8 cellular contexts compared by ENCODE assay signal in the genomic region with DNA sequence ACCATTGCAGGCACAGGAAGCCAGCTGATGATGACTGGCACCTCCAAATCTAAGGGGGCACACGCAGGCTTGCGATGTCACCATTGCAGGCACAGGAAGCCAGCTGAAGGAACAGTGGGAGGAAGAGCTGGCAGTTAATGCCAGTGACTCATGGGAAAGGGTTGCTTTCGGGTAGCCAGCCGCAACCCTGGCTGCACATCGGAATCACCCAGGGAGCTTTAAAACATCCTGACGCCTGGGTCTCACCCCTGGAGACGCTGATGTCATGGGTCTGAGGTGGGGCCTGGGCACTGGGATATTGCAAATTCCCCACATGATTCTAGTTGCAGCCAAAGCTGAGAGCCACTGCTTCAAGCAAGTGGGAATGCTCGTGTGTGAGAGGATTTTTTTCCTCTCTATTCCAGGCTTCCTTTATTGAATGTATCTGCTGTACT. TPM values are rescaled to one million over a fixed set of nuclear protein-coding genes. Genes with fewer than 3 reads are reported as not detected.
A peak's percentile ranks its signal among the peaks of the same experiment; 100 is the strongest.
DNase-seq lines count a peak whose midpoint lies in the region; ATAC-seq and TF ChIP-seq lines count a peak whose summit lies in the region.

No MANE protein-coding gene starts in this region.

- H2BK120ac ChIP-seq in mesenchymal stem cell (ENCODE audit: low read depth, low read length) = no peak overlapping the region

- peak; percentile 94 for ATAC-seq in aorta (ENCODE audit: low FRiP score)

- H3K4me3 ChIP-seq in cardiac fibroblast (replicated peaks in 1 of 2; ENCODE audit: low read depth in 2 of 2, low read length in 2 of 2) = no peak overlapping the region
- peak overlapping the region in 1 of 2 experiments; percentile 46 for H3K4me3 ChIP-seq in mesenchymal stem cell (ENCODE audit: insufficient read depth in 1 of 2, low read depth in 1 of 2, low read length in 2 of 2)
- no peak overlapping the region for H3K4me3 ChIP-seq in aorta (ENCODE audit: low read length in 2 of 2)

- H3K9me3 ChIP-seq in mesenchymal stem cell (ENCODE audit: control insufficient read depth, low read length) (no peaks in the 10 kb centered on the region), aorta (ENCODE audit: control insufficient read depth, low read length) (no peaks in the 10 kb centered on the region)

- no peak overlapping the region for H3K23ac ChIP-seq in mesenchymal stem cell (ENCODE audit: low read length in 2 of 2)

- H3K4me2 ChIP-seq in mesenchymal stem cell (ENCODE audit: low read length, poor library complexity, severe bottlenecking) = peak overlapping the region; percentile 37

- H3K27ac ChIP-seq in mesenchymal stem cell (ENCODE audit: low read length, poor library complexity, severe bottlenecking) (peak overlapping the region; percentile 75), aorta (ENCODE audit: low read depth in 1 of 2, low read length in 2 of 2) (peak overlapping the region; percentile 43 to 60)

- no peaks in the 10 kb centered on the region for H3K36me3 ChIP-seq in mesenchymal stem cell (ENCODE audit: control insufficient read depth in 1 of 2, insufficient read depth in 2 of 2, low read depth in 1 of 2, low read length in 2 of 2)
- no peaks in the 10 kb centered on the region for H3K36me3 ChIP-seq in aorta (ENCODE audit: control insufficient read depth in 1 of 2, insufficient read depth in 2 of 2, low read length in 1 of 2)

- H2BK12ac ChIP-seq in mesenchymal stem cell (ENCODE audit: low read length in 2 of 2) = peak overlapping the region in 1 of 2 experiments; percentile 73

- H3K18ac ChIP-seq in mesenchymal stem cell (ENCODE audit: low read depth in 1 of 2, low read length in 2 of 2) = peak overlapping the region in 1 of 2 experiments; percentile 47

- H2AFZ ChIP-seq in mesenchymal stem cell (ENCODE audit: low read depth, low read length) = no peak overlapping the region

- TF ChIP-seq CTCF in cardiac fibroblast (IDR thresholded peaks at IDR 0.05; ENCODE audit: low read depth, low read length) = no peak

- H4K8ac ChIP-seq in mesenchymal stem cell (ENCODE audit: low read length) = no peak overlapping the region

- no peaks in the 10 kb centered on the region for H3K79me1 ChIP-seq in mesenchymal stem cell (replicated peaks; ENCODE audit: low read length, poor library complexity, severe bottlenecking)

- H3K4ac ChIP-seq in mesenchymal stem cell (ENCODE audit: low read depth in 1 of 2, low read length in 2 of 2) = peak overlapping the region in 1 of 2 experiments; percentile 43

- no peak overlapping the region for H4K91ac ChIP-seq in mesenchymal stem cell (ENCODE audit: low read length)

- H3K9ac ChIP-seq in mesenchymal stem cell (ENCODE audit: low read length) = peak overlapping the region; percentile 87

- DNase-seq in stimulated activated CD4-positive, alpha-beta T cell treated with anti-CD3 and anti-CD28 coated beads, Interleukin-15, amount 100 ng/mL, for 24 hours = peak; percentile 53
- DNase-seq in stimulated activated CD4-positive, alpha-beta T cell treated with anti-CD3 and anti-CD28 coated beads, Interleukin-4, amount 100 ng/mL, for 24 hours = no peak
- DNase-seq in cardiac fibroblast (ENCODE audit: low read depth in 2 of 2) = peak; percentile 95 to 96
- DNase-seq in mesenchymal stem cell = peak; percentile 94
- peak; percentile 92 to 94 for DNase-seq in aorta
- DNase-seq in NOMO-1 treated with dmso at 0.1 percent for 144 hours (lab: John Stamatoyannopoulos, UW; ENCODE audit: unreplicated experiment) = no peak
- DNase-seq in activated gamma-delta T cell treated with Interleukin-2 at 50 U/mL for 16 hours = no peak
- no peak for DNase-seq in NCI-H2227 treated with DMSO at 0.1 percent for 48 hours (lab: John Stamatoyannopoulos, UW)

- no peak overlapping the region for H2BK5ac ChIP-seq in mesenchymal stem cell (ENCODE audit: low read depth, low read length, poor library complexity, severe bottlenecking)

- H3K4me1 ChIP-seq in mesenchymal stem cell (ENCODE audit: control insufficient read depth, insufficient read depth, low read depth, low read length) (peaks cover 12% of the 10 kb centered on the region), aorta (ENCODE audit: control insufficient read depth in 1 of 2, insufficient read depth in 2 of 2, low read length in 2 of 2) (peaks cover 2 to 3% of the 10 kb centered on the region in 2 donors)

- 19% methylated on average over 7 of the region's 8 CpGs for WGBS in mesenchymal stem cell
- 1 to 5% methylated on average over 8 of the region's 8 CpGs for WGBS in aorta, 2 donors

- no peak overlapping the region for H2BK15ac ChIP-seq in mesenchymal stem cell (ENCODE audit: low read depth, poor library complexity, severe bottlenecking)

- H2AK5ac ChIP-seq in mesenchymal stem cell (ENCODE audit: low read length, severe bottlenecking) = no peak overlapping the region

- H3K27me3 ChIP-seq in mesenchymal stem cell (ENCODE audit: control insufficient read depth in 1 of 2, insufficient read depth in 1 of 2, low read length in 2 of 2) (no peaks in the 10 kb centered on the region), aorta (ENCODE audit: control insufficient read depth in 1 of 2, insufficient read depth in 2 of 2, low read length in 1 of 2) (no peaks in the 10 kb centered on the region)

- no peak overlapping the region for H3K14ac ChIP-seq in mesenchymal stem cell (ENCODE audit: low read length in 2 of 2)

- intact Hi-C loops in aorta (cut with DNase I) = no loop called here

RNA-seq across cellular contexts. Expression of gene CCN6, which starts 16.1 kb away (rescaled TPM):
- polyA plus RNA-seq in mesenchymal stem cell (2013, experiment 1 of 2) = not detected
- polyA plus RNA-seq in mesenchymal stem cell (2013, experiment 2 of 2) = 0.05 TPM
- not detected for total RNA-seq in aorta
- not detected for polyA plus RNA-seq in aorta

RNA-seq across cellular contexts. Expression of gene TUBE1, which starts 49.5 kb away (rescaled TPM):
- 8.3 TPM for polyA plus RNA-seq in mesenchymal stem cell (2013, experiment 1 of 2)
- 8.9 TPM for polyA plus RNA-seq in mesenchymal stem cell (2013, experiment 2 of 2)
- 10 to 100 TPM; 20.1 to 26.9 TPM for total RNA-seq in aorta
- polyA plus RNA-seq in aorta = 10 to 100 TPM; 10.1 to 39.1 TPM

RNA-seq across cellular contexts. Expression of gene FAM229B, which starts 49.6 kb away (rescaled TPM):
- 24.5 TPM for polyA plus RNA-seq in mesenchymal stem cell (2013, experiment 1 of 2)
- 24.6 TPM for polyA plus RNA-seq in mesenchymal stem cell (2013, experiment 2 of 2)
- 10 to 100 TPM; 13.8 to 23.0 TPM for total RNA-seq in aorta
- 10 to 100 TPM; 31.2 to 39.3 TPM for polyA plus RNA-seq in aorta

Comparison
In these comparisons a context has a peak if more than half of its experiments do, and no peak if none do; other contexts are left out.
1. DNase-seq: peak in stimulated activated CD4-positive, alpha-beta T cell treated with anti-CD3 and anti-CD28 coated beads, Interleukin-15, amount 100 ng/mL, for 24 hours (single experiment), cardiac fibroblast (2 of 2), mesenchymal stem cell (single experiment) and aorta (2 of 2); none in stimulated activated CD4-positive, alpha-beta T cell treated with anti-CD3 and anti-CD28 coated beads, Interleukin-4, amount 100 ng/mL, for 24 hours (single experiment), NOMO-1 treated with dmso at 0.1 percent for 144 hours (single experiment), activated gamma-delta T cell treated with Interleukin-2 at 50 U/mL for 16 hours (single experiment) and NCI-H2227 treated with DMSO at 0.1 percent for 48 hours (single experiment).